Comparison of ENCODE assay signal across 8 cellular contexts in genomic region chr1:98660941-98661543, GRCh38. TPM values are rescaled to one million over a fixed set of nuclear protein-coding genes. Genes with fewer than 3 reads are reported as not detected.
DNase-seq lines count a peak whose midpoint lies in the region; ATAC-seq and TF ChIP-seq lines count a peak whose summit lies in the region.

No MANE protein-coding gene starts in this region.

- H3K27me3 ChIP-seq in HCT116 (ENCODE audit: insufficient read depth, low read length), result no peaks in the 10 kb centered on the region
- H3K27me3 ChIP-seq in heart right ventricle, result peaks cover 0 to 27% (median 0%) of the 10 kb centered on the region in 7 donors

- no peak for TF ChIP-seq RAD21 in HCT116 (IDR thresholded peaks at IDR 0.05; ENCODE audit: low read depth)

- WGBS in heart right ventricle, 2 donors, result 2% methylated on average over 25 of the region's 25 CpGs

- no peak for DNase-seq in HCT116 (ENCODE audit: low read depth, low spot score)
- no peak for DNase-seq in activated CD4-positive, alpha-beta memory T cell treated with anti-CD3 and anti-CD28 coated beads, Interleukin-2, amount 10 ng/mL, durations not matched to agents 7 days and 5 days
- DNase-seq in heart right ventricle, result no peak
- peak; percentile 13 for DNase-seq in putamen (ENCODE audit: low spot score)
- DNase-seq in NCI-H69 (lab: John Stamatoyannopoulos, UW), result no peak
- no peak for DNase-seq in stimulated activated CD4-positive, alpha-beta T cell treated with anti-CD3 and anti-CD28 coated beads, Interleukin-4, amount 100 ng/mL, for 1 hour
- DNase-seq in GM10248 (ENCODE audit: extremely low spot score), result no peak
- no peak for DNase-seq in NCI-H1694 treated with DMSO at 0.1 percent for 48 hours (lab: John Stamatoyannopoulos, UW)

- H3K4me2 ChIP-seq in HCT116 (ENCODE audit: low read length), result peak overlapping the region; percentile 80

- H2AFZ ChIP-seq in HCT116 (ENCODE audit: low read depth, low read length, poor library complexity, severe bottlenecking), result peak overlapping the region; percentile 80

- H3K9me3 ChIP-seq in HCT116 (ENCODE audit: control insufficient read depth in 1 of 2, insufficient read depth in 1 of 2, low read depth in 1 of 2, low read length in 2 of 2), result no peaks in the 10 kb centered on the region
- no peaks in the 10 kb centered on the region for H3K9me3 ChIP-seq in heart right ventricle

- peaks cover 35% of the 10 kb centered on the region for H3K27me3 Mint-ChIP-seq in activated CD4-positive, alpha-beta memory T cell treated with anti-CD3 and anti-CD28 coated beads, Interleukin-2, amount 10 ng/mL, durations not matched to agents 7 days and 5 days

- peak; percentile 49 for TF ChIP-seq POLR2A in HCT116 (IDR thresholded peaks at IDR 0.05; ENCODE audit: borderline replicate concordance, extremely low read depth, insufficient read depth, insufficient read length)

- H3K4me3 Mint-ChIP-seq in activated CD4-positive, alpha-beta memory T cell treated with anti-CD3 and anti-CD28 coated beads, Interleukin-2, amount 10 ng/mL, durations not matched to agents 7 days and 5 days, result peak overlapping the region; percentile 41

- no peak overlapping the region for H3K27ac Mint-ChIP-seq in activated CD4-positive, alpha-beta memory T cell treated with anti-CD3 and anti-CD28 coated beads, Interleukin-2, amount 10 ng/mL, durations not matched to agents 7 days and 5 days

- RAD21 ChIA-PET in HCT116 (lab: Charles Lee; ENCODE audit: low non-redundant PET in 1 of 2, low total read pairs in 2 of 2, uncharacterized antibody in 2 of 2, unreplicated experiment in 2 of 2), result no interaction called here

- H3K36me3 Mint-ChIP-seq in activated CD4-positive, alpha-beta memory T cell treated with anti-CD3 and anti-CD28 coated beads, Interleukin-2, amount 10 ng/mL, durations not matched to agents 7 days and 5 days (ENCODE audit: low read depth), result no peaks in the 10 kb centered on the region

- intact Hi-C loops in HCT116 (cut with micrococcal nuclease), result no loop called here
- intact Hi-C loops in heart right ventricle (cut with DNase I), result loop anchor here in 1 of 10 donors (10.0 kb wide), 1 partner anchor 84 kb away; no protein-coding TSS in a partner anchor

- POLR2A ChIA-PET in HCT116 (lab: Charles Lee), result no interaction called here
- POLR2A ChIA-PET in activated CD4-positive, alpha-beta memory T cell treated with anti-CD3 and anti-CD28 coated beads, Interleukin-2, amount 10 ng/mL, durations not matched to agents 7 days and 5 days (lab: Charles Lee), result no interaction called here
- POLR2A ChIA-PET in GM10248 (lab: Yijun Ruan, JAX), result no interaction called here

- H3K9me2 ChIP-seq in HCT116 (ENCODE audit: insufficient read depth), result no peaks in the 10 kb centered on the region

- no peaks in the 10 kb centered on the region for H3K79me2 ChIP-seq in HCT116 (ENCODE audit: insufficient read depth, low read length)

- H3K9ac ChIP-seq in HCT116 (ENCODE audit: low read length), result peak overlapping the region; percentile 71

- CTCF ChIA-PET in HCT116 (lab: Charles Lee) (no interaction called here), GM10248 (lab: Yijun Ruan, JAX) (interaction anchor here (1.2 to 1.4 kb wide), 2 partner anchors 10 to 37 kb away, joined by 4 to 5 read pairs; no protein-coding TSS in a partner anchor)
- CTCF ChIA-PET in activated CD4-positive, alpha-beta memory T cell treated with anti-CD3 and anti-CD28 coated beads, Interleukin-2, amount 10 ng/mL, durations not matched to agents 7 days and 5 days (lab: Charles Lee), result no interaction called here

- peaks cover 7 to 10% of the 10 kb centered on the region in 2 experiments; a peak in 3 of 4 replicates for H3K4me1 ChIP-seq in HCT116 (ENCODE audit: control insufficient read depth in 1 of 2, insufficient read depth in 2 of 2, low read length in 2 of 2)
- peaks cover 0 to 23% (median 20%) of the 10 kb centered on the region in 9 donors for H3K4me1 ChIP-seq in heart right ventricle

- H3K4me1 Mint-ChIP-seq in activated CD4-positive, alpha-beta memory T cell treated with anti-CD3 and anti-CD28 coated beads, Interleukin-2, amount 10 ng/mL, durations not matched to agents 7 days and 5 days, result peaks cover 12% of the 10 kb centered on the region

- H3K36me3 ChIP-seq in HCT116 (ENCODE audit: control insufficient read depth in 1 of 2, insufficient read depth in 2 of 2, low read length in 2 of 2) (no peaks in the 10 kb centered on the region), heart right ventricle (no peaks in the 10 kb centered on the region)

- BruUV-seq in HCT116 (replicated peaks; lab: Mats Ljungman, UMichigan), result TSS peak; percentile 83

- peak overlapping the region; percentile 70 to 71 for H3K4me3 ChIP-seq in HCT116 (replicated peaks in 1 of 2; ENCODE audit: low read depth in 1 of 2, low read length in 2 of 2)
- peak overlapping the region; percentile 68 to 96 (median 88) for H3K4me3 ChIP-seq in heart right ventricle

- ATAC-seq in HCT116, result no peak; the same call in 1 of the 2 replicates
- ATAC-seq in heart right ventricle, result peak; percentile 13 to 65 (median 49)

- TF ChIP-seq CTCF in HCT116 (IDR thresholded peaks at IDR 0.05 in 2 of 3, conservative IDR thresholded peaks at IDR 0.05 in 1 of 3; ENCODE audit: borderline replicate concordance in 1 of 3, insufficient read depth in 1 of 3, low read depth in 2 of 3, low read length in 2 of 3) (no peak), heart right ventricle (IDR thresholded peaks at IDR 0.05) (no peak), GM10248 (IDR thresholded peaks at IDR 0.05; ENCODE audit: control extremely low read depth, extremely low read depth, low read depth, missing control alignments) (no peak)

- H4K20me1 ChIP-seq in HCT116 (ENCODE audit: insufficient read depth), result no peaks in the 10 kb centered on the region

- peak overlapping the region; percentile 73 for H3K27ac ChIP-seq in HCT116 (ENCODE audit: low read depth, low read length)
- H3K27ac ChIP-seq in heart right ventricle, result peak overlapping the region; percentile 66 to 91 (median 84)

- no peaks in the 10 kb centered on the region for H3K9me3 Mint-ChIP-seq in activated CD4-positive, alpha-beta memory T cell treated with anti-CD3 and anti-CD28 coated beads, Interleukin-2, amount 10 ng/mL, durations not matched to agents 7 days and 5 days

TF ChIP-seq in HCT116, 20 proteins besides CTCF, POLR2A, EP300 and RAD21:
- TF ChIP-seq SIN3A (IDR thresholded peaks at IDR 0.05; ENCODE audit: low read depth), result no peak
- TF ChIP-seq SRF (IDR thresholded peaks at IDR 0.05; ENCODE audit: low read depth), result no peak
- TF ChIP-seq SP1 (IDR thresholded peaks at IDR 0.05; ENCODE audit: low read depth), result no peak
- no peak for TF ChIP-seq YY1 (IDR thresholded peaks at IDR 0.05; ENCODE audit: extremely low read depth, insufficient replicate concordance, low read depth, low read length)
- no peak for TF ChIP-seq POLR2AphosphoS5 (IDR thresholded peaks at IDR 0.05; ENCODE audit: low read depth, low read length)
TF ChIP-seq in HCT116: peak in this region for 0.

RNA-seq across cellular contexts. Expression of gene SNX7, which starts 0.5 kb away (rescaled TPM):
- total RNA-seq in HCT116 (2021; ENCODE audit: unreplicated experiment) (18.8 TPM), heart right ventricle (10 to 100 TPM in 9 of 10 donors, 1 to 10 TPM in 1; 9.8 to 23.1 (median 15.2) TPM)
- polyA plus RNA-seq in HCT116 (2012), result 7.7 and 9.8 TPM in 2 replicates
- under 1 TPM in 1 of 2 experiments, not detected in 1; 0.18 TPM for total RNA-seq in activated CD4-positive, alpha-beta memory T cell treated with anti-CD3 and anti-CD28 coated beads, Interleukin-2, amount 10 ng/mL, durations not matched to agents 7 days and 5 days
- polyA plus RNA-seq in heart right ventricle, result 10 to 100 TPM in 1 of 2 donors, 1 to 10 TPM in 1; 3.6 to 24.8 TPM

Comparison
In these comparisons a context has a peak if more than half of its experiments do, and no peak if none do; other contexts are left out.
1. RNA of gene SNX7, which starts 0.5 kb away (total RNA-seq): 18.8 TPM in HCT116 (single experiment) and 9.8 to 23.1 TPM in heart right ventricle; 0.18 TPM in activated CD4-positive, alpha-beta memory T cell treated with anti-CD3 and anti-CD28 coated beads, Interleukin-2, amount 10 ng/mL, durations not matched to agents 7 days and 5 days; every median in the first group is over 4 times any median in the second.